ENCODE assay signal across 20 cellular contexts in the genomic region with DNA sequence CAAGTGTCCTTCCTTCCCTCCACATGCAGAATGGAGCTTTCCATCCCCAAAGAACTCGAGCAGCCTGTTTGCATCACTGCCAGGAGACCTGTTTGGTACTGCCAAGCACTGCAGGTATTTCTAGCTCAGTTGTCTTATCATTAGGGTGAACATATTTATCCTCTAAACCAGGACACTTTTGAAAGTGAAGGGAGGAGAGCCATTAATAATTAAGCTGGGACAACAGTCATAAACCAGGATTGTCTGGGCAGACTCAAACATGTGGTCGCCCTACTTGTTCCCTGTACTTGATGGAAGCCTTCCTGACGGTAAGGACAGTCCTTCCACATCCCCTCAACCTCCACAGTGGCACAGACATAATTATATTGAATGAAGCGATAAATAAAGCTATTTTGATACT.
"Had no signal": no experiment of that assay in that cellular context is flagged by ENCODE, and none has a peak within 500 bp of the region (broad histone marks: within the 10 kb centered on the region; RNA-seq: fewer than 3 reads in every experiment).

No MANE protein-coding gene starts in this region.

- H3K36me3 ChIP-seq: breast epithelium, prostate gland, sigmoid colon, WERI-Rb-1 had no signal

- H3K4me3 Mint-ChIP-seq: activated CD4-positive, alpha-beta T cell treated with anti-CD3 and anti-CD28 coated beads for 36 hours; activated naive CD8-positive, alpha-beta T cell treated with anti-CD3 and anti-CD28 coated beads, Interleukin-2, amount 10 ng/mL, durations not matched to agents 7 days and 5 days; nephron; stimulated activated naive CD8-positive, alpha-beta T cell treated with anti-CD3 and anti-CD28 coated beads, Interleukin-15, amount 100 ng/mL, for 72 hours had no signal

- H3K9me3 ChIP-seq: breast epithelium, mucosa of descending colon, prostate gland, sigmoid colon, testis had no signal

- H3K9me3 Mint-ChIP-seq: activated naive CD8-positive, alpha-beta T cell treated with anti-CD3 and anti-CD28 coated beads, Interleukin-2, amount 10 ng/mL, durations not matched to agents 7 days and 5 days; nephron; stimulated activated naive CD8-positive, alpha-beta T cell treated with anti-CD3 and anti-CD28 coated beads, Interleukin-15, amount 100 ng/mL, for 72 hours had no signal

- H3K4me3 ChIP-seq: breast epithelium, dorsolateral prefrontal cortex, mucosa of descending colon, prostate gland, sigmoid colon, testis had no signal

- H3K27me3 Mint-ChIP-seq: activated CD4-positive, alpha-beta T cell treated with anti-CD3 and anti-CD28 coated beads for 36 hours; activated naive CD8-positive, alpha-beta T cell treated with anti-CD3 and anti-CD28 coated beads, Interleukin-2, amount 10 ng/mL, durations not matched to agents 7 days and 5 days; stimulated activated naive CD8-positive, alpha-beta T cell treated with anti-CD3 and anti-CD28 coated beads, Interleukin-15, amount 100 ng/mL, for 72 hours had no signal

- H3K4me1 ChIP-seq: breast epithelium, prostate gland, testis had no signal

- H3K27ac ChIP-seq: breast epithelium, dorsolateral prefrontal cortex, prostate gland, sigmoid colon, testis, WERI-Rb-1 had no signal

- ATAC-seq: activated CD4-positive, alpha-beta T cell treated with anti-CD3 and anti-CD28 coated beads for 36 hours; esophagus mucosa; left cardiac atrium; mucosa of descending colon; stimulated activated naive CD8-positive, alpha-beta T cell treated with anti-CD3 and anti-CD28 coated beads, Interleukin-15, amount 100 ng/mL, for 72 hours had no signal

- H3K27me3 ChIP-seq: breast epithelium, dorsolateral prefrontal cortex, sigmoid colon, testis had no signal

- DNase-seq: activated CD4-positive, alpha-beta T cell treated with anti-CD3 and anti-CD28 coated beads for 36 hours; activated CD8-positive, alpha-beta memory T cell treated with anti-CD3 and anti-CD28 coated beads for 24 hours; activated effector memory CD4-positive, alpha-beta T cell treated with Interleukin-2 at 50 U/mL for 16 hours; activated naive CD8-positive, alpha-beta T cell treated with anti-CD3 and anti-CD28 coated beads, Interleukin-2, amount 10 ng/mL, durations not matched to agents 7 days and 5 days; activated T-cell treated with anti-CD3 and anti-CD28 coated beads for 4 hours; aorta; dorsolateral prefrontal cortex; left cardiac atrium; mucosa of descending colon; occipital lobe; sigmoid colon; stimulated activated CD4-positive, alpha-beta T cell treated with anti-CD3 and anti-CD28 coated beads, Interleukin-12 subunit alpha, Interleukin-12 subunit beta, amount 100 ng/mL, for 4 hours; stimulated activated naive CD8-positive, alpha-beta T cell treated with anti-CD3 and anti-CD28 coated beads, Interleukin-15, amount 100 ng/mL, for 72 hours; T1000; testis; WERI-Rb-1 had no signal

- H3K27ac Mint-ChIP-seq: activated CD4-positive, alpha-beta T cell treated with anti-CD3 and anti-CD28 coated beads for 36 hours; activated naive CD8-positive, alpha-beta T cell treated with anti-CD3 and anti-CD28 coated beads, Interleukin-2, amount 10 ng/mL, durations not matched to agents 7 days and 5 days; nephron; stimulated activated naive CD8-positive, alpha-beta T cell treated with anti-CD3 and anti-CD28 coated beads, Interleukin-15, amount 100 ng/mL, for 72 hours had no signal
